ENCODE assay signal across 8 cellular contexts in genomic region chr7:127708788-127709187, GRCh38. TPM values are rescaled to one million over a fixed set of nuclear protein-coding genes. Genes with fewer than 3 reads are reported as not detected.
A peak's percentile ranks its signal among the peaks of the same experiment; 100 is the strongest.
DNase-seq lines count a peak whose midpoint lies in the region; ATAC-seq lines count a peak whose summit lies in the region.

No MANE protein-coding gene starts in this region.

- CTCF ChIA-PET in activated CD8-positive, alpha-beta T cell treated with anti-CD3 and anti-CD28 coated beads, Interleukin-2, amount 10 ng/mL, durations not matched to agents 7 days and 5 days (lab: Charles Lee), result interaction anchor here (0.6 to 8.2 kb wide), 38 partner anchors 10 to 612 kb away, joined by 3 to 166 read pairs (median 4); partner anchors contain the start of gene GCC1

- ATAC-seq in HG03442 (IDR thresholded peaks at IDR 0.05; ENCODE audit: unreplicated experiment) (peak; percentile 79), GM19023 (IDR thresholded peaks at IDR 0.05; ENCODE audit: unreplicated experiment) (no peak)
- ATAC-seq in activated CD8-positive, alpha-beta T cell treated with anti-CD3 and anti-CD28 coated beads, Interleukin-2, amount 10 ng/mL, durations not matched to agents 7 days and 5 days, result peak; percentile 84
- peak; percentile 68 for ATAC-seq in effector memory CD8-positive, alpha-beta T cell (replicated peaks)

- H3K9me3 Mint-ChIP-seq in activated CD8-positive, alpha-beta T cell treated with anti-CD3 and anti-CD28 coated beads, Interleukin-2, amount 10 ng/mL, durations not matched to agents 7 days and 5 days (ENCODE audit: insufficient read depth), result peaks cover 16% of the 10 kb centered on the region
- H3K9me3 Mint-ChIP-seq in effector memory CD8-positive, alpha-beta T cell, result no peaks in the 10 kb centered on the region

- no peaks in the 10 kb centered on the region for H3K27me3 Mint-ChIP-seq in activated CD8-positive, alpha-beta T cell treated with anti-CD3 and anti-CD28 coated beads, Interleukin-2, amount 10 ng/mL, durations not matched to agents 7 days and 5 days (ENCODE audit: low read depth)
- H3K27me3 Mint-ChIP-seq in effector memory CD8-positive, alpha-beta T cell, result no peaks in the 10 kb centered on the region

- H3K27ac Mint-ChIP-seq in activated CD8-positive, alpha-beta T cell treated with anti-CD3 and anti-CD28 coated beads, Interleukin-2, amount 10 ng/mL, durations not matched to agents 7 days and 5 days, result no peak overlapping the region
- peak overlapping the region in 1 of 2 donors; percentile 49 for H3K27ac Mint-ChIP-seq in effector memory CD8-positive, alpha-beta T cell

- DNase-seq in GM03348 (ENCODE audit: low spot score) (peak; percentile 80), NCI-H748 treated with DMSO at 0.1 percent for 48 hours (lab: John Stamatoyannopoulos, UW) (peak; percentile 72), midbrain (lab: John Stamatoyannopoulos, UW) (peak; percentile 92)
- DNase-seq in activated CD8-positive, alpha-beta T cell treated with anti-CD3 and anti-CD28 coated beads, Interleukin-2, amount 10 ng/mL, durations not matched to agents 7 days and 5 days, result peak; percentile 85
- DNase-seq in effector memory CD8-positive, alpha-beta T cell, result peak; percentile 72 to 78 (median 73)
- peak; percentile 44 for DNase-seq in stimulated activated CD8-positive, alpha-beta memory T cell treated with anti-CD3 and anti-CD28 coated beads, Interleukin-4, amount 100 ng/mL, for 24 hours (ENCODE audit: low read depth)

- no peak overlapping the region for H3K4me3 Mint-ChIP-seq in activated CD8-positive, alpha-beta T cell treated with anti-CD3 and anti-CD28 coated beads, Interleukin-2, amount 10 ng/mL, durations not matched to agents 7 days and 5 days
- H3K4me3 Mint-ChIP-seq in effector memory CD8-positive, alpha-beta T cell, result no peak overlapping the region

- peaks cover 73% of the 10 kb centered on the region for H3K36me3 Mint-ChIP-seq in activated CD8-positive, alpha-beta T cell treated with anti-CD3 and anti-CD28 coated beads, Interleukin-2, amount 10 ng/mL, durations not matched to agents 7 days and 5 days (ENCODE audit: low read depth)
- peaks cover 72% of the 10 kb centered on the region for H3K36me3 Mint-ChIP-seq in effector memory CD8-positive, alpha-beta T cell (ENCODE audit: insufficient read depth)

- no peaks in the 10 kb centered on the region for H3K4me1 Mint-ChIP-seq in activated CD8-positive, alpha-beta T cell treated with anti-CD3 and anti-CD28 coated beads, Interleukin-2, amount 10 ng/mL, durations not matched to agents 7 days and 5 days (ENCODE audit: low read depth)
- H3K4me1 Mint-ChIP-seq in effector memory CD8-positive, alpha-beta T cell (ENCODE audit: low read depth in 2 of 2), result peaks cover 1 to 12% of the 10 kb centered on the region in 2 donors

- POLR2A ChIA-PET in activated CD8-positive, alpha-beta T cell treated with anti-CD3 and anti-CD28 coated beads, Interleukin-2, amount 10 ng/mL, durations not matched to agents 7 days and 5 days (lab: Charles Lee), result no interaction called here

RNA-seq across cellular contexts. Expression of gene SND1, which starts 56.8 kb away (rescaled TPM):
- total RNA-seq in activated CD8-positive, alpha-beta T cell treated with anti-CD3 and anti-CD28 coated beads, Interleukin-2, amount 10 ng/mL, durations not matched to agents 7 days and 5 days, result 100 to 1,000 TPM; 169 to 174 TPM
